In genomic region chr3:52281980-52282801, GRCh38 we compare ENCODE assay signal across 10 cellular contexts. TPM values are rescaled to one million over a fixed set of nuclear protein-coding genes. Genes with fewer than 3 reads are reported as not detected.
DNase-seq lines count a peak whose midpoint lies in the region; ATAC-seq and TF ChIP-seq lines count a peak whose summit lies in the region.
"Had no signal": no experiment of that assay in that cellular context is flagged by ENCODE, and none has a peak within 500 bp of the region (broad histone marks: within the 10 kb centered on the region; RNA-seq: fewer than 3 reads in every experiment).

No MANE protein-coding gene starts in this region.

- intact Hi-C loops in psoas muscle (cut with DNase I): no loop called here

- DNase-seq in activated T-cell treated with anti-CD3 and anti-CD28 coated beads for 1 hour (ENCODE audit: low read depth): peak; percentile 29
- DNase-seq in activated T-cell treated with anti-CD3 and anti-CD28 coated beads for 4 hours: no peak
- no peak for DNase-seq in epithelial cell of prostate (ENCODE audit: low read depth, low spot score)
- no peak for DNase-seq in psoas muscle
- DNase-seq: activated CD4-positive, CD25-positive, alpha-beta regulatory T cell treated with anti-CD3 and anti-CD28 coated beads, Interleukin-2, amount 50 U/mL, for 72 hours; NCI-H524 had no signal

- ATAC-seq in GM21786 (IDR thresholded peaks at IDR 0.05; ENCODE audit: unreplicated experiment) (no peak), psoas muscle (no peak), HG03457 (IDR thresholded peaks at IDR 0.05; ENCODE audit: unreplicated experiment) (no peak)

- 74 to 78% (median 77%) methylated on average over 8 of the region's 8 CpGs for WGBS in psoas muscle, 3 donors

- H3K4me1 ChIP-seq in subcutaneous abdominal adipose tissue (ENCODE audit: control insufficient read depth in 5 of 5, insufficient read depth in 5 of 5, low read length in 5 of 5) (peaks cover 5 to 58% (median 37%) of the 10 kb centered on the region in 5 donors), psoas muscle (peaks cover 24% of the 10 kb centered on the region)

- H3K27me3 ChIP-seq in subcutaneous abdominal adipose tissue (ENCODE audit: control insufficient read depth in 5 of 5, insufficient read depth in 4 of 5, low read length in 5 of 5) (no peaks in the 10 kb centered on the region), psoas muscle (ENCODE audit: insufficient read depth in 3 of 3, low read length in 2 of 3) (no peaks in the 10 kb centered on the region)

- no peak overlapping the region for H3K9ac ChIP-seq in subcutaneous abdominal adipose tissue (ENCODE audit: low read length in 5 of 5)

- H3K4me3 ChIP-seq in subcutaneous abdominal adipose tissue (ENCODE audit: low read depth in 1 of 5, low read length in 5 of 5) (no peak overlapping the region), psoas muscle (no peak overlapping the region)

- no peaks in the 10 kb centered on the region for H3K9me3 ChIP-seq in subcutaneous abdominal adipose tissue (ENCODE audit: control insufficient read depth in 5 of 5, low read length in 5 of 5)
- no peaks in the 10 kb centered on the region for H3K9me3 ChIP-seq in psoas muscle

- H3K27ac ChIP-seq in VCaP: peak overlapping the region; percentile 100; the same call in 1 of the 2 replicates
- H3K27ac ChIP-seq in epithelial cell of prostate: peak overlapping the region; percentile 23
- H3K27ac ChIP-seq in subcutaneous abdominal adipose tissue (ENCODE audit: low read depth, low read length): peak overlapping the region; percentile 60
- no peak overlapping the region for H3K27ac ChIP-seq in psoas muscle

- peaks cover 0 to 5% (median 0%) of the 10 kb centered on the region in 5 donors for H3K36me3 ChIP-seq in subcutaneous abdominal adipose tissue (ENCODE audit: control insufficient read depth in 5 of 5, insufficient read depth in 5 of 5, low read length in 5 of 5)
- H3K36me3 ChIP-seq in psoas muscle (ENCODE audit: insufficient read depth in 1 of 2, low read depth in 1 of 2): peaks cover 0 to 16% of the 10 kb centered on the region in 2 donors

- TF ChIP-seq CTCF in VCaP (conservative IDR thresholded peaks at IDR 0.05): no peak
- no peak for TF ChIP-seq CTCF in psoas muscle (IDR thresholded peaks at IDR 0.05)

RNA-seq across cellular contexts. Expression of gene WDR82, which starts 3.7 kb away (rescaled TPM):
- 10 to 100 TPM; 62.1 to 93.1 (median 85.5) TPM for total RNA-seq in psoas muscle
- 10 to 100 TPM; 46.1 to 96.7 (median 53.4) TPM for polyA plus RNA-seq in psoas muscle

RNA-seq across cellular contexts. Expression of gene GLYCTK, which starts 5.4 kb away (rescaled TPM):
- total RNA-seq in psoas muscle: 1 to 10 TPM; 3.0 to 7.2 (median 5.7) TPM
- 10 to 100 TPM in 1 of 3 donors, 1 to 10 TPM in 2; 3.1 to 16.5 (median 4.2) TPM for polyA plus RNA-seq in psoas muscle

RNA-seq across cellular contexts. Expression of gene DNAH1, which starts 33.9 kb away (rescaled TPM):
- total RNA-seq in psoas muscle: 1 to 10 TPM; 2.4 to 4.1 (median 3.0) TPM
- polyA plus RNA-seq in psoas muscle: 1 to 10 TPM in 2 of 3 donors, under 1 TPM in 1; 0.77 to 1.8 (median 1.2) TPM

RNA-seq across cellular contexts. Expression of gene PPM1M, which starts 36.6 kb away (rescaled TPM):
- total RNA-seq in psoas muscle: 1 to 10 TPM; 2.1 to 7.5 (median 3.9) TPM
- polyA plus RNA-seq in psoas muscle: 1 to 10 TPM; 2.5 to 3.3 (median 2.6) TPM

RNA-seq across cellular contexts. Expression of gene TWF2, which starts 43.2 kb away (rescaled TPM):
- total RNA-seq in psoas muscle: 100 to 1,000 TPM in 3 of 4 donors, 10 to 100 TPM in 1; 74.9 to 224 (median 138) TPM
- polyA plus RNA-seq in psoas muscle: 100 to 1,000 TPM in 1 of 3 donors, 10 to 100 TPM in 2; 19.6 to 160 (median 74.6) TPM
